ENCODE assay signal across 11 cellular contexts in genomic region chr9:104923740-104924139, GRCh38. TPM values are rescaled to one million over a fixed set of nuclear protein-coding genes. Genes with fewer than 3 reads are reported as not detected.
DNase-seq lines count a peak whose midpoint lies in the region; ATAC-seq and TF ChIP-seq lines count a peak whose summit lies in the region.
"Had no signal": no experiment of that assay in that cellular context is flagged by ENCODE, and none has a peak within 500 bp of the region (broad histone marks: within the 10 kb centered on the region; RNA-seq: fewer than 3 reads in every experiment).

No MANE protein-coding gene starts in this region.

- peaks cover 11% of the 10 kb centered on the region for H3K27me3 Mint-ChIP-seq in CD8-positive, alpha-beta T cell (ENCODE audit: low read depth)

- no peak overlapping the region for H3K4me3 Mint-ChIP-seq in CD8-positive, alpha-beta T cell

- H3K4me1 Mint-ChIP-seq in CD8-positive, alpha-beta T cell (ENCODE audit: low read depth), result peaks cover 15% of the 10 kb centered on the region

- no peaks in the 10 kb centered on the region for H3K36me3 Mint-ChIP-seq in CD8-positive, alpha-beta T cell

- H3K36me3 ChIP-seq in Peyer's patch (no peaks in the 10 kb centered on the region), subcutaneous abdominal adipose tissue (ENCODE audit: control insufficient read depth in 5 of 5, insufficient read depth in 5 of 5, low read length in 5 of 5) (peaks cover 3 to 7% (median 5%) of the 10 kb centered on the region in 5 donors)
- no peaks in the 10 kb centered on the region for H3K36me3 ChIP-seq in CD8-positive, alpha-beta T cell (ENCODE audit: insufficient read depth, low read length)
- H3K36me3 ChIP-seq: left lung had no signal

- H3K27ac ChIP-seq in Peyer's patch, result peak overlapping the region in 1 of 4 donors; percentile 13
- peak overlapping the region; percentile 97 for H3K27ac ChIP-seq in subcutaneous abdominal adipose tissue (ENCODE audit: low read depth, low read length)
- no peak overlapping the region for H3K27ac ChIP-seq in CD8-positive, alpha-beta T cell (ENCODE audit: low read depth, low read length)

- H3K4me3 ChIP-seq in Peyer's patch (peak overlapping the region in 1 of 4 donors; percentile 16), subcutaneous abdominal adipose tissue (ENCODE audit: low read depth in 1 of 5, low read length in 5 of 5) (peak overlapping the region; percentile 1 to 85 (median 25))
- no peak overlapping the region for H3K4me3 ChIP-seq in CD8-positive, alpha-beta T cell (ENCODE audit: low read depth, low read length)
- H3K4me3 ChIP-seq: left lung had no signal

- no peaks in the 10 kb centered on the region for H3K9me3 Mint-ChIP-seq in CD8-positive, alpha-beta T cell

- DNase-seq in DMS79 treated with DMSO at 0.1 percent for 48 hours (lab: John Stamatoyannopoulos, UW) (peak; percentile 2), DMS79 (lab: John Stamatoyannopoulos, UW) (no peak), Peyer's patch (peak in 2 of 3 donors; percentile 79 to 83), NCI-H2171 (lab: John Stamatoyannopoulos, UW) (no peak), NCI-H2107 (lab: John Stamatoyannopoulos, UW) (no peak)
- DNase-seq in CD8-positive, alpha-beta T cell, result no peak
- DNase-seq: 8988T, left lung, NCI-H748 treated with DMSO at 0.1 percent for 48 hours had no signal

- H3K4me1 ChIP-seq in Peyer's patch (peaks cover 0 to 28% (median 12%) of the 10 kb centered on the region in 4 donors), subcutaneous abdominal adipose tissue (ENCODE audit: control insufficient read depth in 5 of 5, insufficient read depth in 5 of 5, low read length in 5 of 5) (peaks cover 0 to 73% (median 61%) of the 10 kb centered on the region in 5 donors)
- H3K4me1 ChIP-seq in CD8-positive, alpha-beta T cell (ENCODE audit: insufficient read depth, low read length), result peaks cover 19% of the 10 kb centered on the region

- no peak for TF ChIP-seq POLR2A in Peyer's patch (IDR thresholded peaks at IDR 0.05)

- no peak for TF ChIP-seq CTCF in Peyer's patch (IDR thresholded peaks at IDR 0.05)
- no peak for TF ChIP-seq CTCF in CD8-positive, alpha-beta T cell (IDR thresholded peaks at IDR 0.05)

- intact Hi-C loops in CD8-positive, alpha-beta T cell (cut with DNase I, micrococcal nuclease), result no loop called here

- H3K27me3 ChIP-seq in Peyer's patch (no peaks in the 10 kb centered on the region), subcutaneous abdominal adipose tissue (ENCODE audit: control insufficient read depth in 5 of 5, insufficient read depth in 4 of 5, low read length in 5 of 5) (no peaks in the 10 kb centered on the region)
- no peaks in the 10 kb centered on the region for H3K27me3 ChIP-seq in CD8-positive, alpha-beta T cell (ENCODE audit: insufficient read depth, low read length)
- H3K27me3 ChIP-seq: left lung had no signal

- no peak overlapping the region for H3K27ac Mint-ChIP-seq in CD8-positive, alpha-beta T cell

- peak overlapping the region in 1 of 5 donors; percentile 61 for H3K9ac ChIP-seq in subcutaneous abdominal adipose tissue (ENCODE audit: low read length in 5 of 5)

- no peaks in the 10 kb centered on the region for H3K9me3 ChIP-seq in Peyer's patch
- H3K9me3 ChIP-seq in subcutaneous abdominal adipose tissue (ENCODE audit: control insufficient read depth in 5 of 5, low read length in 5 of 5), result no peaks in the 10 kb centered on the region
- H3K9me3 ChIP-seq in CD8-positive, alpha-beta T cell (ENCODE audit: low read length), result no peaks in the 10 kb centered on the region
- H3K9me3 ChIP-seq: left lung had no signal

- CTCF ChIA-PET in CD8-positive, alpha-beta T cell (lab: Charles Lee), result interaction anchor here (0.7 kb wide), 1 partner anchor 91 kb away, joined by 3 read pairs; no protein-coding TSS in a partner anchor

- POLR2A ChIA-PET in CD8-positive, alpha-beta T cell (lab: Charles Lee), result no interaction called here

- ATAC-seq in HG02885 (IDR thresholded peaks at IDR 0.05; ENCODE audit: poor library complexity, unreplicated experiment), result peak; percentile 78
- no peak for ATAC-seq in CD8-positive, alpha-beta T cell
- ATAC-seq: left lung had no signal

RNA-seq across cellular contexts. Expression of gene ABCA1, which starts 4.2 kb away (rescaled TPM):
- total RNA-seq in Peyer's patch, result 10 to 100 TPM in 3 of 4 donors, 1 to 10 TPM in 1; 4.2 to 43.7 (median 21.7) TPM
- 10 to 100 TPM; 11.2 to 11.4 TPM for total RNA-seq in CD8-positive, alpha-beta T cell

Comparison
In these comparisons a context has a peak if more than half of its experiments do, and no peak if none do; other contexts are left out.
1. DNase-seq: peak in DMS79 treated with DMSO at 0.1 percent for 48 hours (single experiment) and Peyer's patch (2 of 3); none in DMS79 (single experiment), NCI-H2171 (single experiment), CD8-positive, alpha-beta T cell (0 of 7) and NCI-H2107 (single experiment).